Comparison of ENCODE assay signal across 9 cellular contexts in genomic region chr19:8517551-8518442, GRCh38. TPM values are rescaled to one million over a fixed set of nuclear protein-coding genes. Genes with fewer than 3 reads are reported as not detected.
DNase-seq lines count a peak whose midpoint lies in the region; ATAC-seq and TF ChIP-seq lines count a peak whose summit lies in the region.
"Had no signal": no experiment of that assay in that cellular context is flagged by ENCODE, and none has a peak within 500 bp of the region (broad histone marks: within the 10 kb centered on the region; RNA-seq: fewer than 3 reads in every experiment).

No MANE protein-coding gene starts in this region.

- no peaks in the 10 kb centered on the region for H3K36me3 Mint-ChIP-seq in naive B cell

- peak; percentile 63 for DNase-seq in CD1c-positive myeloid dendritic cell (ENCODE audit: extremely low spot score)
- peak; percentile 99 for DNase-seq in NB4 (ENCODE audit: low read depth)
- peak; percentile 64 for DNase-seq in activated effector memory CD4-positive, alpha-beta T cell treated with Interleukin-2 at 50 U/mL for 16 hours
- DNase-seq in naive B cell = no peak
- DNase-seq in NCI-H1105 (lab: John Stamatoyannopoulos, UW) = no peak
- no peak for DNase-seq in posterior cingulate gyrus
- no peak for DNase-seq in NCI-H2107 (lab: John Stamatoyannopoulos, UW)

- ATAC-seq in naive B cell (ENCODE audit: low read depth in 2 of 2) (no peak), HG02678 (IDR thresholded peaks at IDR 0.05; ENCODE audit: unreplicated experiment) (no peak)

- H3K4me3 ChIP-seq in NB4 (ENCODE audit: low read depth, low read length) = no peak overlapping the region
- H3K4me3 ChIP-seq: esophagus muscularis mucosa had no signal

- H3K9me3 Mint-ChIP-seq in naive B cell = no peaks in the 10 kb centered on the region

- peaks cover 21 to 36% (median 31%) of the 10 kb centered on the region in 3 donors for H3K4me1 Mint-ChIP-seq in naive B cell

- intact Hi-C loops in posterior cingulate gyrus (cut with DNase I) = no loop called here

- no peaks in the 10 kb centered on the region for H3K27me3 Mint-ChIP-seq in naive B cell

- no peak for TF ChIP-seq POLR2A in NB4 (IDR thresholded peaks at IDR 0.05; ENCODE audit: extremely low read depth, insufficient read length)

- H3K27ac Mint-ChIP-seq in naive B cell = peak overlapping the region in 4 of 6 donors; percentile 69 to 79 (median 76)

- no peak for TF ChIP-seq CTCF in NB4 (IDR thresholded peaks at IDR 0.05; ENCODE audit: low read depth, low read length)

- H3K4me3 Mint-ChIP-seq in naive B cell = peak overlapping the region in 7 of 8 donors; percentile 8 to 89 (median 54)

RNA-seq across cellular contexts. Expression of gene ZNF414, which starts 3.8 kb away (rescaled TPM):
- polyA plus RNA-seq in naive B cell (ENCODE audit: low read depth in 6 of 6) = 10 to 100 TPM in 4 of 6 donors, 1 to 10 TPM in 2; 7.4 to 25.5 (median 11.7) TPM

RNA-seq across cellular contexts. Expression of gene PRAM1, which starts 15.4 kb away (rescaled TPM):
- polyA plus RNA-seq in naive B cell (ENCODE audit: low read depth in 6 of 6) = under 1 TPM in 2 of 6 donors, not detected in 4; 0.26 to 0.27 TPM

RNA-seq across cellular contexts. Expression of gene MYO1F, which starts 59.4 kb away (rescaled TPM):
- 10 to 100 TPM in 3 of 6 donors, 1 to 10 TPM in 3; 7.2 to 24.4 (median 9.6) TPM for polyA plus RNA-seq in naive B cell (ENCODE audit: low read depth in 6 of 6)

Comparison
In these comparisons a context has a peak if more than half of its experiments do, and no peak if none do; other contexts are left out.
1. DNase-seq: peak in CD1c-positive myeloid dendritic cell (single experiment), NB4 (single experiment) and activated effector memory CD4-positive, alpha-beta T cell treated with Interleukin-2 at 50 U/mL for 16 hours (single experiment); none in naive B cell (single experiment), NCI-H1105 (single experiment), posterior cingulate gyrus (0 of 10) and NCI-H2107 (single experiment).